Comparison of ENCODE assay signal across 10 cellular contexts in genomic region chr20:45779011-45779915, GRCh38. TPM values are rescaled to one million over a fixed set of nuclear protein-coding genes. Genes with fewer than 3 reads are reported as not detected.
DNase-seq lines count a peak whose midpoint lies in the region; ATAC-seq, FAIRE-seq and TF ChIP-seq lines count a peak whose summit lies in the region.
"Had no signal": no experiment of that assay in that cellular context is flagged by ENCODE, and none has a peak within 500 bp of the region (broad histone marks: within the 10 kb centered on the region; RNA-seq: fewer than 3 reads in every experiment).

No MANE protein-coding gene starts in this region.

- CTCF ChIA-PET in AG04450 (lab: Charles Lee): interaction anchor here (0.6 to 2.6 kb wide), 6 partner anchors 9 to 1999 kb away, joined by 3 to 23 read pairs (median 7); partner anchors contain the start of gene SYS1
- CTCF ChIA-PET in endothelial cell of umbilical vein (lab: Charles Lee): interaction anchor here (0.6 to 2.3 kb wide), 7 partner anchors 8 to 486 kb away, joined by 3 to 26 read pairs (median 5); no protein-coding TSS in a partner anchor

- no peaks in the 10 kb centered on the region for H4K20me1 ChIP-seq in endothelial cell of umbilical vein (replicated peaks; ENCODE audit: control insufficient read depth, extremely low read depth, insufficient read depth, low read length)

- DNase-seq in AG04450 (ENCODE audit: low read depth, low spot score): peak; percentile 99
- peak; percentile 54 for DNase-seq in NCI-H2196 (lab: John Stamatoyannopoulos, UW; ENCODE audit: unreplicated experiment)
- peak; percentile 94 for DNase-seq in endothelial cell of umbilical vein (ENCODE audit: low read depth, low spot score)
- no peak for DNase-seq in GM13977 (ENCODE audit: low spot score)
- no peak for DNase-seq in GM19238 (ENCODE audit: insufficient read length, low spot score)
- DNase-seq in effector CD4-positive, alpha-beta T cell: no peak

- peak overlapping the region; percentile 98 for H3K27ac ChIP-seq in AG04450 (ENCODE audit: low read depth, low read length)
- H3K27ac ChIP-seq in endothelial cell of umbilical vein (ENCODE audit: insufficient read depth, low read depth, low read length): peak overlapping the region; percentile 62
- H3K27ac ChIP-seq in muscle layer of colon (ENCODE audit: low read depth, low read length): peak overlapping the region; percentile 79
- H3K27ac ChIP-seq: neutrophil had no signal

- no peak overlapping the region; the same call in 1 of the 2 replicates for H3K4me3 ChIP-seq in AG04450 (ENCODE audit: low read depth, low read length)
- no peak overlapping the region for H3K4me3 ChIP-seq in endothelial cell of umbilical vein (replicated peaks in 1 of 3; ENCODE audit: insufficient read depth in 1 of 3, low read depth in 1 of 3, low read length in 3 of 3)
- H3K4me3 ChIP-seq in muscle layer of colon (ENCODE audit: low read depth in 1 of 2, low read length in 2 of 2): peak overlapping the region in 1 of 2 donors; percentile 8

- POLR2A ChIA-PET in AG04450 (lab: Yijun Ruan, JAX) (interaction anchor here (0.6 to 2.2 kb wide), 13 partner anchors 12 to 1642 kb away, joined by 3 to 10 read pairs (median 4); partner anchors contain the start of genes DNTTIP1, PCIF1, SNX21 and WFDC3), endothelial cell of umbilical vein (lab: Charles Lee) (interaction anchor here (0.6 kb wide), 1 partner anchor 460 kb away, joined by 4 read pairs; no protein-coding TSS in a partner anchor)

- peak; percentile 97 for FAIRE-seq in endothelial cell of umbilical vein (lab: Jason Lieb, UNC)

- peak overlapping the region; percentile 4 for H3K9ac ChIP-seq in endothelial cell of umbilical vein (replicated peaks; ENCODE audit: extremely low read depth, insufficient read depth, low read length)
- peak overlapping the region; percentile 58 for H3K9ac ChIP-seq in muscle layer of colon (ENCODE audit: low read length)

- H3K4me1 ChIP-seq in endothelial cell of umbilical vein (ENCODE audit: control insufficient read depth, extremely low read depth, insufficient read depth, low read length): peaks cover 32% of the 10 kb centered on the region
- peaks cover 57% of the 10 kb centered on the region for H3K4me1 ChIP-seq in muscle layer of colon (ENCODE audit: insufficient read depth, low read length)

- H3K79me2 ChIP-seq in endothelial cell of umbilical vein (ENCODE audit: control insufficient read depth, insufficient read depth, low read length): no peaks in the 10 kb centered on the region

- H2AFZ ChIP-seq in endothelial cell of umbilical vein (ENCODE audit: low read depth, low read length): peak overlapping the region; percentile 64

- TF ChIP-seq CTCF in AG04450 (IDR thresholded peaks at IDR 0.05; ENCODE audit: low read depth, low read length) (no peak), endothelial cell of umbilical vein (IDR thresholded peaks at IDR 0.05; ENCODE audit: extremely low read depth in 1 of 2, insufficient read depth in 1 of 2, low read depth in 1 of 2, low read length in 2 of 2) (no peak), GM13977 (IDR thresholded peaks at IDR 0.05; ENCODE audit: extremely low read depth, insufficient read depth, missing control alignments) (no peak)

- H3K27me3 ChIP-seq in AG04450 (ENCODE audit: control insufficient read depth, insufficient read depth, low read length) (peaks cover 7% of the 10 kb centered on the region), endothelial cell of umbilical vein (ENCODE audit: control insufficient read depth in 2 of 2, insufficient read depth in 2 of 2, low read length in 2 of 2) (peaks cover 0 to 2% of the 10 kb centered on the region in 2 experiments), muscle layer of colon (ENCODE audit: control insufficient read depth in 1 of 2, insufficient read depth in 2 of 2, low read length in 2 of 2) (no peaks in the 10 kb centered on the region)

- H3K36me3 ChIP-seq in endothelial cell of umbilical vein (ENCODE audit: control insufficient read depth in 2 of 2, extremely low read depth in 1 of 2, insufficient read depth in 2 of 2, low read length in 2 of 2): no peaks in the 10 kb centered on the region
- no peaks in the 10 kb centered on the region for H3K36me3 ChIP-seq in muscle layer of colon (ENCODE audit: insufficient read depth, low read length)
- H3K36me3 ChIP-seq: neutrophil had no signal

- no peaks in the 10 kb centered on the region for H3K9me1 ChIP-seq in endothelial cell of umbilical vein (replicated peaks; ENCODE audit: control insufficient read depth, extremely low read depth, insufficient read depth, low read length)

- no peaks in the 10 kb centered on the region for H3K9me3 ChIP-seq in AG04450 (ENCODE audit: control insufficient read depth, insufficient read depth, low read length)
- H3K9me3 ChIP-seq in endothelial cell of umbilical vein (replicated peaks; ENCODE audit: control insufficient read depth, insufficient read depth, low read length): no peaks in the 10 kb centered on the region
- no peaks in the 10 kb centered on the region for H3K9me3 ChIP-seq in muscle layer of colon (ENCODE audit: low read length)
- H3K9me3 ChIP-seq: neutrophil had no signal

- no peak for ATAC-seq in GM21717 (IDR thresholded peaks at IDR 0.05; ENCODE audit: unreplicated experiment)

- TSS peak; percentile 39 for BruUV-seq in endothelial cell of umbilical vein (replicated peaks; lab: Mats Ljungman, UMichigan)

- no peak for TF ChIP-seq POLR2A in endothelial cell of umbilical vein (IDR thresholded peaks at IDR 0.05; ENCODE audit: low read depth, low read length)

- intact Hi-C loops in endothelial cell of umbilical vein (cut with micrococcal nuclease): loop anchor here (10.0 kb wide), 1 partner anchor 154 kb away; the partner anchor contains the start of gene WFDC10A

- peak overlapping the region; percentile 33 for H3K4me2 ChIP-seq in endothelial cell of umbilical vein (ENCODE audit: insufficient read depth, low read length)

- dilution Hi-C loops in endothelial cell of umbilical vein (cut with MboI; ENCODE audit: extremely low pct_ligation_motif_present, low sequenced_read_pairs): no loop called here

- in situ Hi-C loops in GM13977 (cut with MboI; ENCODE audit: low pct_unique_long_range_greater_than_20kb, low sequenced_read_pairs, unreplicated experiment): no loop called here

RNA-seq across cellular contexts. Expression of gene WFDC3, which starts 12.4 kb away (rescaled TPM):
- polyA plus RNA-seq in AG04450 (2011; rRNA removed) (0.30 TPM in 1 of 2 replicates, not detected in the other), endothelial cell of umbilical vein (0.39 TPM in 1 of 2 replicates, not detected in the other)
- polyA minus RNA-seq in AG04450 (2011; rRNA and poly(A)+ RNA removed): not detected in 2 replicates
- total RNA-seq in endothelial cell of umbilical vein: not detected in 2 replicates
- polyA plus RNA-seq in endothelial cell of umbilical vein (2011; cell fraction: cytosol; rRNA removed): 0.13 and 0.21 TPM in 2 replicates
- not detected in 2 replicates for polyA plus RNA-seq in endothelial cell of umbilical vein (2011; cell fraction: nucleus; rRNA removed)
- polyA plus RNA-seq in endothelial cell of umbilical vein (2012): not detected in 2 replicates
- polyA minus RNA-seq in endothelial cell of umbilical vein: not detected in 2 replicates
- polyA minus RNA-seq in endothelial cell of umbilical vein (2011; cell fraction: cytosol; rRNA and poly(A)+ RNA removed): not detected
- not detected in 2 replicates for polyA minus RNA-seq in endothelial cell of umbilical vein (2011; cell fraction: nucleus; rRNA and poly(A)+ RNA removed)
- total RNA-seq: T-helper 1 cell treated with Interleukin-12 subunit alpha and Interleukin-12 subunit beta and Interleukin-4 antibody, amounts not matched to agents 30 ng/mL and 1 ng/mL, for 36 hours had no signal

RNA-seq across cellular contexts. Expression of gene DNTTIP1, which starts 12.5 kb away (rescaled TPM):
- polyA plus RNA-seq in AG04450 (2011; rRNA removed) (43.9 and 45.3 TPM in 2 replicates), endothelial cell of umbilical vein (38.4 and 40.5 TPM in 2 replicates)
- polyA minus RNA-seq in AG04450 (2011; rRNA and poly(A)+ RNA removed): 20.8 and 29.0 TPM in 2 replicates
- total RNA-seq in endothelial cell of umbilical vein: 31.9 and 33.7 TPM in 2 replicates
- 58.7 and 59.8 TPM in 2 replicates for polyA plus RNA-seq in endothelial cell of umbilical vein (2011; cell fraction: cytosol; rRNA removed)
- 30.0 and 30.5 TPM in 2 replicates for polyA plus RNA-seq in endothelial cell of umbilical vein (2011; cell fraction: nucleus; rRNA removed)
- 37.7 and 37.9 TPM in 2 replicates for polyA plus RNA-seq in endothelial cell of umbilical vein (2012)
- polyA minus RNA-seq in endothelial cell of umbilical vein: 15.7 and 26.0 TPM in 2 replicates
- polyA minus RNA-seq in endothelial cell of umbilical vein (2011; cell fraction: cytosol; rRNA and poly(A)+ RNA removed): 27.0 TPM
- polyA minus RNA-seq in endothelial cell of umbilical vein (2011; cell fraction: nucleus; rRNA and poly(A)+ RNA removed): 7.4 and 8.7 TPM in 2 replicates

RNA-seq across cellular contexts. Expression of gene UBE2C, which starts 33.2 kb away (rescaled TPM):
- polyA plus RNA-seq in AG04450 (2011; rRNA removed) (25.3 and 27.8 TPM in 2 replicates), endothelial cell of umbilical vein (130 and 135 TPM in 2 replicates)
- polyA minus RNA-seq in AG04450 (2011; rRNA and poly(A)+ RNA removed): 26.3 and 31.0 TPM in 2 replicates
- 108 and 129 TPM in 2 replicates for total RNA-seq in endothelial cell of umbilical vein
- polyA plus RNA-seq in endothelial cell of umbilical vein (2011; cell fraction: cytosol; rRNA removed): 144 and 179 TPM in 2 replicates
- polyA plus RNA-seq in endothelial cell of umbilical vein (2011; cell fraction: nucleus; rRNA removed): 59.1 and 60.1 TPM in 2 replicates
- polyA plus RNA-seq in endothelial cell of umbilical vein (2012): 62.6 and 120 TPM in 2 replicates
- polyA minus RNA-seq in endothelial cell of umbilical vein: 34.7 and 40.8 TPM in 2 replicates
- 96.0 TPM for polyA minus RNA-seq in endothelial cell of umbilical vein (2011; cell fraction: cytosol; rRNA and poly(A)+ RNA removed)
- polyA minus RNA-seq in endothelial cell of umbilical vein (2011; cell fraction: nucleus; rRNA and poly(A)+ RNA removed): 16.3 and 25.2 TPM in 2 replicates

RNA-seq across cellular contexts. Expression of gene TNNC2, which starts 47.8 kb away (rescaled TPM):
- polyA plus RNA-seq in AG04450 (2011; rRNA removed): 0.38 and 0.45 TPM in 2 replicates
- polyA minus RNA-seq in AG04450 (2011; rRNA and poly(A)+ RNA removed): 0.46 TPM in 1 of 2 replicates, not detected in the other
- total RNA-seq in endothelial cell of umbilical vein: not detected in 2 replicates
- 0.19 and 0.26 TPM in 2 replicates for polyA plus RNA-seq in endothelial cell of umbilical vein
- polyA plus RNA-seq in endothelial cell of umbilical vein (2011; cell fraction: cytosol; rRNA removed): 0.16 and 0.22 TPM in 2 replicates
- polyA plus RNA-seq in endothelial cell of umbilical vein (2011; cell fraction: nucleus; rRNA removed): 0.76 and 1.1 TPM in 2 replicates
- polyA plus RNA-seq in endothelial cell of umbilical vein (2012): not detected in 2 replicates
- polyA minus RNA-seq in endothelial cell of umbilical vein: not detected in 2 replicates
- polyA minus RNA-seq in endothelial cell of umbilical vein (2011; cell fraction: cytosol; rRNA and poly(A)+ RNA removed): not detected
- polyA minus RNA-seq in endothelial cell of umbilical vein (2011; cell fraction: nucleus; rRNA and poly(A)+ RNA removed): not detected in 2 replicates
- total RNA-seq: T-helper 1 cell treated with Interleukin-12 subunit alpha and Interleukin-12 subunit beta and Interleukin-4 antibody, amounts not matched to agents 30 ng/mL and 1 ng/mL, for 36 hours had no signal

RNA-seq across cellular contexts. Expression of gene SNX21, which starts 54.3 kb away (rescaled TPM):
- polyA plus RNA-seq in AG04450 (2011; rRNA removed) (9.2 and 11.5 TPM in 2 replicates), endothelial cell of umbilical vein (11.6 and 14.8 TPM in 2 replicates)
- 9.4 and 10.1 TPM in 2 replicates for polyA minus RNA-seq in AG04450 (2011; rRNA and poly(A)+ RNA removed)
- total RNA-seq in endothelial cell of umbilical vein: 11.9 and 14.9 TPM in 2 replicates
- polyA plus RNA-seq in endothelial cell of umbilical vein (2011; cell fraction: cytosol; rRNA removed): 7.3 and 9.8 TPM in 2 replicates
- polyA plus RNA-seq in endothelial cell of umbilical vein (2011; cell fraction: nucleus; rRNA removed): 12.0 and 14.0 TPM in 2 replicates
- polyA plus RNA-seq in endothelial cell of umbilical vein (2012): 7.8 and 9.5 TPM in 2 replicates
- 4.9 and 7.1 TPM in 2 replicates for polyA minus RNA-seq in endothelial cell of umbilical vein
- 4.9 TPM for polyA minus RNA-seq in endothelial cell of umbilical vein (2011; cell fraction: cytosol; rRNA and poly(A)+ RNA removed)
- 5.7 and 9.9 TPM in 2 replicates for polyA minus RNA-seq in endothelial cell of umbilical vein (2011; cell fraction: nucleus; rRNA and poly(A)+ RNA removed)

Comparison
In these comparisons a context has a peak if more than half of its experiments do, and no peak if none do; other contexts are left out.
1. DNase-seq: peak in AG04450 (single experiment), NCI-H2196 (single experiment) and endothelial cell of umbilical vein (single experiment); none in GM13977 (single experiment), GM19238 (single experiment) and effector CD4-positive, alpha-beta T cell (single experiment).
2. Peak in every context shown above with its lines, with median percentiles within 50 percentile points of each other: H3K27ac ChIP-seq.